Comparison of ENCODE assay signal across 8 cellular contexts in genomic region chr19:8832132-8833021, GRCh38. TPM values are rescaled to one million over a fixed set of nuclear protein-coding genes. Genes with fewer than 3 reads are reported as not detected.
DNase-seq lines count a peak whose midpoint lies in the region; ATAC-seq, FAIRE-seq and TF ChIP-seq lines count a peak whose summit lies in the region.

Gene MBD3L1 (plus strand): TSS chr19:8832377. CDS start chr19:8842679, 10,302 bp downstream.
Gene ZNF558 (minus strand): TSS chr19:8832304. CDS start chr19:8822659, 9,645 bp downstream.

- no peaks in the 10 kb centered on the region for H4K20me1 ChIP-seq in HepG2 (ENCODE audit: insufficient read depth, low read length)

- H3K9me3 ChIP-seq in HepG2 (ENCODE audit: low read length) = peaks cover 36% of the 10 kb centered on the region

- no TSS peak for BruUV-seq in HepG2 (replicated peaks; lab: Mats Ljungman, UMichigan)

- no peaks in the 10 kb centered on the region for H3K36me3 ChIP-seq in HepG2 (replicated peaks in 1 of 2; ENCODE audit: control insufficient read depth in 1 of 2, insufficient read depth in 2 of 2, low read length in 2 of 2)

- H3K4me1 Mint-ChIP-seq in dendritic cell treated with granulocyte-macrophage colony-stimulating factor and Interleukin-4, amounts not matched to agents 40 ng/mL and 50 ng/mL, for 4 days (ENCODE audit: low read depth) = peaks cover 28% of the 10 kb centered on the region

- CTCF ChIA-PET in HepG2 (lab: Yijun Ruan, JAX; ENCODE audit: low intra/inter-chr PET ratio, low total read pairs) = no interaction called here

- no peak for TF ChIP-seq RAD21 in HepG2 (CRISPR knock-in tag; IDR thresholded peaks at IDR 0.05)

- TF ChIP-seq EP300 in HepG2 (IDR thresholded peaks at IDR 0.05; ENCODE audit: low read depth in 2 of 2, low read length in 2 of 2) = no peak
- no peak for TF ChIP-seq EP300 in HepG2 (CRISPR knock-in tag; IDR thresholded peaks at IDR 0.05; ENCODE audit: borderline replicate concordance)

- FAIRE-seq in HepG2 (lab: Jason Lieb, UNC) = no peak

- ATAC-seq in GM19043 (IDR thresholded peaks at IDR 0.05; ENCODE audit: low read depth, unreplicated experiment) (peak; percentile 80), HG03439 (IDR thresholded peaks at IDR 0.05; ENCODE audit: unreplicated experiment) (peak; percentile 80), HepG2 (peak; percentile 93)

- peak within 1 kb of the TSS; percentile 97 for H3K27ac Mint-ChIP-seq in dendritic cell treated with granulocyte-macrophage colony-stimulating factor and Interleukin-4, amounts not matched to agents 40 ng/mL and 50 ng/mL, for 4 days

- H3K9ac ChIP-seq in HepG2 (ENCODE audit: insufficient read depth, low read depth, low read length) = peak within 1 kb of the TSS; percentile 79

- H3K4me2 ChIP-seq in HepG2 (ENCODE audit: low read depth, low read length) = peak within 1 kb of the TSS; percentile 47

- no peak within 1 kb of the TSS for H2AFZ ChIP-seq in HepG2 (ENCODE audit: low read length)

- peaks cover 1% of the 10 kb centered on the region for H3K27me3 Mint-ChIP-seq in dendritic cell treated with granulocyte-macrophage colony-stimulating factor and Interleukin-4, amounts not matched to agents 40 ng/mL and 50 ng/mL, for 4 days

- peaks cover 42% of the 10 kb centered on the region for H3K36me3 Mint-ChIP-seq in dendritic cell treated with granulocyte-macrophage colony-stimulating factor and Interleukin-4, amounts not matched to agents 40 ng/mL and 50 ng/mL, for 4 days (ENCODE audit: low read depth)

- intact Hi-C loops in dendritic cell treated with granulocyte-macrophage colony-stimulating factor and Interleukin-4, amounts not matched to agents 40 ng/mL and 50 ng/mL, for 4 days (cut with micrococcal nuclease) = loop anchor here (5.0 kb wide), 1 partner anchor 985 kb away; the partner anchor contains the start of gene FBXL12
- intact Hi-C loops in HepG2 (cut with micrococcal nuclease; ENCODE audit: unreplicated experiment) = no loop called here

- H3K79me2 ChIP-seq in HepG2 (ENCODE audit: insufficient read depth, low read length) = no peaks in the 10 kb centered on the region

- H3K4me1 ChIP-seq in HepG2 (ENCODE audit: insufficient read depth, low read length) = peaks cover 5% of the 10 kb centered on the region; the same call in 1 of the 2 replicates

- DNase-seq in AG09319 (ENCODE audit: extremely low read depth, low read depth) (peak; percentile 95), NCI-H524 treated with DMSO at 0.1 percent for 48 hours (lab: John Stamatoyannopoulos, UW) (peak; percentile 86), HepG2 (ENCODE audit: low spot score) (peak; percentile 80)
- peak; percentile 98 to 100 for DNase-seq in activated CD4-positive, alpha-beta T cell treated with anti-CD3 and anti-CD28 coated beads, Interleukin-2, amount 50 U/mL, for 24 hours (ENCODE audit: low read depth in 1 of 2, low spot score in 1 of 2)
- DNase-seq in stimulated activated CD4-positive, alpha-beta T cell treated with anti-CD3 and anti-CD28 coated beads, Interleukin-4, amount 100 ng/mL, for 1 hour = peak; percentile 99

- TF ChIP-seq CTCF in AG09319 (IDR thresholded peaks at IDR 0.05; ENCODE audit: low read depth, low read length) (no peak; the same call in 1 of the 2 replicates), HepG2 (CRISPR knock-in tag; IDR thresholded peaks at IDR 0.05) (peak; percentile 28; the same call in 1 of the 2 replicates)

- no peaks in the 10 kb centered on the region for H3K9me3 Mint-ChIP-seq in dendritic cell treated with granulocyte-macrophage colony-stimulating factor and Interleukin-4, amounts not matched to agents 40 ng/mL and 50 ng/mL, for 4 days

- POLR2A ChIA-PET in HepG2 (lab: Yijun Ruan, JAX) = interaction anchor here (1.1 to 1.5 kb wide), 2 partner anchors 8 to 987 kb away, joined by 3 to 4 read pairs; partner anchors contain the start of gene FBXL12

- peak in 1 of 2 experiments; percentile 57; a peak in 2 of 4 replicates for TF ChIP-seq POLR2A in HepG2 (IDR thresholded peaks at IDR 0.05; ENCODE audit: insufficient read depth in 1 of 2, low read depth in 2 of 2, low read length in 2 of 2)

- 24% methylated on average over 28 of the region's 78 CpGs for WGBS in HepG2 (ENCODE audit: low lambda C conversion rate)

- peak within 1 kb of the TSS; percentile 92 for H3K4me3 Mint-ChIP-seq in dendritic cell treated with granulocyte-macrophage colony-stimulating factor and Interleukin-4, amounts not matched to agents 40 ng/mL and 50 ng/mL, for 4 days

- H3K4me3 ChIP-seq in HepG2 (replicated peaks in 1 of 3; ENCODE audit: insufficient read depth in 1 of 3, low read depth in 2 of 3, low read length in 3 of 3) = peak within 1 kb of the TSS; percentile 59 to 76 (median 62); a peak in 5 of 6 replicates

- no peaks in the 10 kb centered on the region for H3K27me3 ChIP-seq in HepG2 (ENCODE audit: control insufficient read depth in 1 of 2, insufficient read depth in 2 of 2, low read length in 2 of 2)

- peak within 1 kb of the TSS; percentile 85 for H3K27ac ChIP-seq in HepG2 (ENCODE audit: extremely low read length, insufficient read depth, low read length)

- in situ Hi-C loops in HepG2 (cut with HindIII; ENCODE audit: extremely low pct_ligation_motif_present, low pct_unique_long_range_greater_than_20kb) = no loop called here

TF ChIP-seq in HepG2, 621 proteins besides CTCF, POLR2A, EP300 and RAD21 (continues in another document):
- TF ChIP-seq PHF20 (CRISPR knock-in tag; IDR thresholded peaks at IDR 0.05) = peak; percentile 83
- TF ChIP-seq BCL3 (CRISPR knock-in tag; IDR thresholded peaks at IDR 0.05) = no peak

RNA-seq across cellular contexts. Expression of gene MBD3L1, which starts in this region (rescaled TPM):
- total RNA-seq in HepG2 (2016; rRNA removed; fragmentation: Illumina TruSeq; extraction: Trizol) = not detected in 2 replicates
- not detected in 2 replicates for total RNA-seq in HepG2 (2016; cell fraction: cytosol; rRNA removed; fragmentation: Illumina TruSeq; extraction: Trizol; ENCODE audit: low read depth)
- total RNA-seq in HepG2 (2016; cell fraction: insoluble cytoplasmic fraction; rRNA removed; fragmentation: Illumina TruSeq; extraction: Trizol) = not detected in 2 replicates
- total RNA-seq in HepG2 (2016; cell fraction: membrane; rRNA removed; fragmentation: Illumina TruSeq; extraction: Trizol) = not detected in 2 replicates
- total RNA-seq in HepG2 (2016; cell fraction: nucleus; rRNA removed; fragmentation: Illumina TruSeq; extraction: Trizol) = not detected in 2 replicates
- polyA plus RNA-seq in HepG2 (2011; rRNA removed) = not detected in 2 replicates
- polyA plus RNA-seq in HepG2 (2011; cell fraction: cytosol; rRNA removed) = not detected in 2 replicates
- polyA plus RNA-seq in HepG2 (2011; cell fraction: nucleus; rRNA removed) = not detected in 2 replicates
- polyA plus RNA-seq in HepG2 (2012) = not detected in 2 replicates
- polyA plus RNA-seq in HepG2 (2016; cell fraction: cytosol; fragmentation: Illumina TruSeq; extraction: Trizol; ENCODE audit: low read depth) = not detected in 2 replicates
- polyA plus RNA-seq in HepG2 (2016; cell fraction: insoluble cytoplasmic fraction; fragmentation: Illumina TruSeq; extraction: Trizol; ENCODE audit: low read depth) = not detected in 2 replicates
- not detected in 2 replicates for polyA plus RNA-seq in HepG2 (2016; cell fraction: membrane; fragmentation: Illumina TruSeq; extraction: Trizol; ENCODE audit: low read depth)
- polyA plus RNA-seq in HepG2 (2016; cell fraction: nucleus; fragmentation: Illumina TruSeq; extraction: Trizol; ENCODE audit: insufficient read depth, low read depth) = not detected in 2 replicates
- polyA minus RNA-seq in HepG2 (2011; rRNA and poly(A)+ RNA removed; ENCODE audit: low replicate concordance) = not detected in 2 replicates
- not detected in 2 replicates for polyA minus RNA-seq in HepG2 (2011; cell fraction: cytosol; rRNA and poly(A)+ RNA removed)
- polyA minus RNA-seq in HepG2 (2011; cell fraction: nucleus; rRNA and poly(A)+ RNA removed) = not detected in 2 replicates

RNA-seq across cellular contexts. Expression of gene ZNF558, which starts in this region (rescaled TPM):
- total RNA-seq in HepG2 (2016; rRNA removed; fragmentation: Illumina TruSeq; extraction: Trizol) = 7.9 and 9.5 TPM in 2 replicates
- total RNA-seq in HepG2 (2016; cell fraction: cytosol; rRNA removed; fragmentation: Illumina TruSeq; extraction: Trizol; ENCODE audit: low read depth) = 1.0 and 1.3 TPM in 2 replicates
- 7.8 and 8.5 TPM in 2 replicates for total RNA-seq in HepG2 (2016; cell fraction: insoluble cytoplasmic fraction; rRNA removed; fragmentation: Illumina TruSeq; extraction: Trizol)
- total RNA-seq in HepG2 (2016; cell fraction: membrane; rRNA removed; fragmentation: Illumina TruSeq; extraction: Trizol) = 4.8 and 7.5 TPM in 2 replicates
- 13.5 and 14.2 TPM in 2 replicates for total RNA-seq in HepG2 (2016; cell fraction: nucleus; rRNA removed; fragmentation: Illumina TruSeq; extraction: Trizol)
- polyA plus RNA-seq in HepG2 (2011; rRNA removed) = 10.8 and 13.0 TPM in 2 replicates
- 3.4 and 5.0 TPM in 2 replicates for polyA plus RNA-seq in HepG2 (2011; cell fraction: cytosol; rRNA removed)
- polyA plus RNA-seq in HepG2 (2011; cell fraction: nucleus; rRNA removed) = 34.6 and 41.1 TPM in 2 replicates
- polyA plus RNA-seq in HepG2 (2012) = 7.0 and 7.2 TPM in 2 replicates
- 0.59 TPM in 2 replicates for polyA plus RNA-seq in HepG2 (2016; cell fraction: cytosol; fragmentation: Illumina TruSeq; extraction: Trizol; ENCODE audit: low read depth)
- polyA plus RNA-seq in HepG2 (2016; cell fraction: insoluble cytoplasmic fraction; fragmentation: Illumina TruSeq; extraction: Trizol; ENCODE audit: low read depth) = 4.1 and 6.3 TPM in 2 replicates
- 1.9 and 2.3 TPM in 2 replicates for polyA plus RNA-seq in HepG2 (2016; cell fraction: membrane; fragmentation: Illumina TruSeq; extraction: Trizol; ENCODE audit: low read depth)
- polyA plus RNA-seq in HepG2 (2016; cell fraction: nucleus; fragmentation: Illumina TruSeq; extraction: Trizol; ENCODE audit: insufficient read depth, low read depth) = 21.3 and 25.8 TPM in 2 replicates
- 17.5 and 18.8 TPM in 2 replicates for polyA minus RNA-seq in HepG2 (2011; rRNA and poly(A)+ RNA removed; ENCODE audit: low replicate concordance)
- 5.1 and 8.2 TPM in 2 replicates for polyA minus RNA-seq in HepG2 (2011; cell fraction: cytosol; rRNA and poly(A)+ RNA removed)
- polyA minus RNA-seq in HepG2 (2011; cell fraction: nucleus; rRNA and poly(A)+ RNA removed) = 25.2 and 35.7 TPM in 2 replicates

Comparison
In these comparisons a context has a peak if more than half of its experiments do, and no peak if none do; other contexts are left out.
1. Peak in every context shown above with its lines: DNase-seq, ATAC-seq, H3K4me3 ChIP-seq and H3K27ac ChIP-seq.